In genomic region chr3:24521306-24522154, GRCh38 we compare ENCODE assay signal across 8 cellular contexts. TPM values are rescaled to one million over a fixed set of nuclear protein-coding genes. Genes with fewer than 3 reads are reported as not detected.
DNase-seq lines count a peak whose midpoint lies in the region; ATAC-seq and TF ChIP-seq lines count a peak whose summit lies in the region.

No MANE protein-coding gene starts in this region.

- peak overlapping the region; percentile 22 for H3K4me3 Mint-ChIP-seq in natural killer cell

- TF ChIP-seq CTCF in gastroesophageal sphincter (IDR thresholded peaks at IDR 0.05) (peak in 2 of 4 experiments; percentile 30 to 53), natural killer cell (IDR thresholded peaks at IDR 0.05) (no peak)

- DNase-seq in activated CD4-positive, alpha-beta T cell treated with anti-CD3 and anti-CD28 coated beads for 48 hours: peak; percentile 8
- DNase-seq in activated CD4-positive, alpha-beta T cell treated with anti-CD3 and anti-CD28 coated beads, Interleukin-2, amount 50 U/mL, for 4 hours: no peak
- DNase-seq in SK-N-MC (ENCODE audit: low read depth, low spot score): no peak
- DNase-seq in natural killer cell: no peak
- no peak for DNase-seq in NCI-H2107 treated with DMSO at 0.1 percent for 48 hours (lab: John Stamatoyannopoulos, UW; ENCODE audit: unreplicated experiment)
- DNase-seq in activated CD4-positive, alpha-beta T cell treated with anti-CD3 and anti-CD28 coated beads, Interleukin-2, amount 50 U/mL, for 1 hour: no peak

- intact Hi-C loops in natural killer cell (cut with micrococcal nuclease): no loop called here

- H3K4me3 ChIP-seq in SK-N-MC (peak overlapping the region; percentile 25; the same call in 1 of the 2 replicates), gastroesophageal sphincter (peak overlapping the region; percentile 69 to 82)

- H3K27ac Mint-ChIP-seq in natural killer cell: no peak overlapping the region

- ATAC-seq in gastroesophageal sphincter (peak; percentile 89), natural killer cell (peak in 2 of 3 donors; percentile 35 to 63), GM19397 (IDR thresholded peaks at IDR 0.05; ENCODE audit: unreplicated experiment) (no peak)

- no peaks in the 10 kb centered on the region for H3K9me3 ChIP-seq in SK-N-MC (ENCODE audit: low read depth, low read length)
- no peaks in the 10 kb centered on the region for H3K9me3 ChIP-seq in gastroesophageal sphincter

- H3K4me1 ChIP-seq in gastroesophageal sphincter: peaks cover 0 to 45% (median 0%) of the 10 kb centered on the region in 3 donors

- no CpG with 5 or more reads among the region's 86 CpGs for WGBS in gastroesophageal sphincter (ENCODE audit: low coverage in 1 of 2), 2 donors

- no peaks in the 10 kb centered on the region for H3K27me3 ChIP-seq in gastroesophageal sphincter

- peaks cover 0 to 2% of the 10 kb centered on the region in 2 donors for H3K9me3 Mint-ChIP-seq in natural killer cell

- H3K36me3 ChIP-seq in SK-N-MC (ENCODE audit: insufficient read depth, low read length) (no peaks in the 10 kb centered on the region), gastroesophageal sphincter (no peaks in the 10 kb centered on the region)

- no peak overlapping the region for H3K9ac ChIP-seq in SK-N-MC (ENCODE audit: insufficient read length)

- TF ChIP-seq POLR2A in gastroesophageal sphincter (IDR thresholded peaks at IDR 0.05): peak; percentile 34 to 56

- peaks cover 0 to 7% of the 10 kb centered on the region in 2 donors for H3K4me1 Mint-ChIP-seq in natural killer cell

- H3K27ac ChIP-seq in SK-N-MC (no peak overlapping the region), gastroesophageal sphincter (peak overlapping the region; percentile 78 to 93 (median 87))

- no peaks in the 10 kb centered on the region for H3K36me3 Mint-ChIP-seq in natural killer cell

- no peak for TF ChIP-seq EP300 in gastroesophageal sphincter (IDR thresholded peaks at IDR 0.05)

- peaks cover 33 to 46% of the 10 kb centered on the region in 2 donors for H3K27me3 Mint-ChIP-seq in natural killer cell (ENCODE audit: low read depth in 2 of 2)

RNA-seq across cellular contexts. Expression of gene THRB, which starts 26.9 kb away (rescaled TPM):
- total RNA-seq in gastroesophageal sphincter: 10 to 100 TPM; 42.5 to 61.9 (median 55.8) TPM
- under 1 TPM in 1 of 3 donors, not detected in 2; 0.05 TPM for total RNA-seq in natural killer cell

Comparison
In these comparisons a context has a peak if more than half of its experiments do, and no peak if none do; other contexts are left out.
1. RNA of gene THRB, which starts 26.9 kb away (total RNA-seq): 42.5 to 61.9 TPM in gastroesophageal sphincter; 0.05 TPM in natural killer cell; every median in the first group is over 10 times any median in the second.